Comparison of ENCODE assay signal across 1 cellular context in the genomic region with DNA sequence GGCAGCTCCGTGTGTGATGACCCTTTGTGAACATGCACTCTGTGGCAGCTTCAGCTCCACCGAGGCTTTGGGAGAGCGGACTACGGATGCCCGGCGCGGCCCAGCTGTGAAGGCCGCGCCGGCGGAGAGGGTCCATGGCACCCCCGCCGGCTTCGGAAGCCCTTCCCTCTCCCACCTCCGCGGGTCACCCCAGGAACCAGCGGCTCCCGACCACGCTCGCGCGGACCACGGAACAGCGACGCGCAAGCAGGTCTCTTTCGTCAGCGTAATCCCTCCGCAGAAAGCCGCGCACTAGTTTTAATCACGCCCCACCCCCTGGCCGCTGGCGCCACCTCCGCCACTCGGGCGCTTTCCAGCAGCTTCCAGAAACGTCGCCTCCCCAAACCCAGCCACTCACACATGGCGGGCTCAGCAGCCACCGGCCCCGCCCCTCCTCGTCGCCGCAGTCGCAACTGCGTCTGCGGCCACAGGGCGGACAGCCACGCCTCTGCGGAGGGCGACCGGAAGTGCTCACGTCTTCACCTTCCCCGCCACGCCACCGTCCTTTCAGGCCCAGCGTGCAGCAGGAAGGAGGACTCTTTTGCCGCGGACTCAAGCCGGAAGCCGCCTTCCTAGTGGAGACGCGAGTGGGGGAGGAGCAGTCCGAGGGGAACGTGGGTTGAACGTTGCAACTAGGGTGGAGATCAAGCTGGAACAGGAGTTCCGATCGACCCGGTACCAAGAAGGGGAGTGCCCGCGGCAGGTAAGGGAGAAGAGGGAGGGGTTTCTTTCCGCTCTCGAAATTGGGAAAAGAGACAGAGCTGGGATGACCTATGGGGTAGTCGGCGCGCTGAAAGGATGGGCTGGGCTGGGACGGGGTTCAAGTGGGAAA.
A peak's percentile ranks its signal among the peaks of the same experiment; 100 is the strongest.
TF ChIP-seq lines count a peak whose summit lies in the region.

A gene (plus strand): TSS at position 606 of the 871 bp plus-strand sequence. CDS start 3,221 bp downstream, outside the sequence.

TF ChIP-seq in GM12878, 131 proteins besides CTCF, POLR2A, EP300 and RAD21 (continued from another document and continues in another):
- TF ChIP-seq, protein P1, sequence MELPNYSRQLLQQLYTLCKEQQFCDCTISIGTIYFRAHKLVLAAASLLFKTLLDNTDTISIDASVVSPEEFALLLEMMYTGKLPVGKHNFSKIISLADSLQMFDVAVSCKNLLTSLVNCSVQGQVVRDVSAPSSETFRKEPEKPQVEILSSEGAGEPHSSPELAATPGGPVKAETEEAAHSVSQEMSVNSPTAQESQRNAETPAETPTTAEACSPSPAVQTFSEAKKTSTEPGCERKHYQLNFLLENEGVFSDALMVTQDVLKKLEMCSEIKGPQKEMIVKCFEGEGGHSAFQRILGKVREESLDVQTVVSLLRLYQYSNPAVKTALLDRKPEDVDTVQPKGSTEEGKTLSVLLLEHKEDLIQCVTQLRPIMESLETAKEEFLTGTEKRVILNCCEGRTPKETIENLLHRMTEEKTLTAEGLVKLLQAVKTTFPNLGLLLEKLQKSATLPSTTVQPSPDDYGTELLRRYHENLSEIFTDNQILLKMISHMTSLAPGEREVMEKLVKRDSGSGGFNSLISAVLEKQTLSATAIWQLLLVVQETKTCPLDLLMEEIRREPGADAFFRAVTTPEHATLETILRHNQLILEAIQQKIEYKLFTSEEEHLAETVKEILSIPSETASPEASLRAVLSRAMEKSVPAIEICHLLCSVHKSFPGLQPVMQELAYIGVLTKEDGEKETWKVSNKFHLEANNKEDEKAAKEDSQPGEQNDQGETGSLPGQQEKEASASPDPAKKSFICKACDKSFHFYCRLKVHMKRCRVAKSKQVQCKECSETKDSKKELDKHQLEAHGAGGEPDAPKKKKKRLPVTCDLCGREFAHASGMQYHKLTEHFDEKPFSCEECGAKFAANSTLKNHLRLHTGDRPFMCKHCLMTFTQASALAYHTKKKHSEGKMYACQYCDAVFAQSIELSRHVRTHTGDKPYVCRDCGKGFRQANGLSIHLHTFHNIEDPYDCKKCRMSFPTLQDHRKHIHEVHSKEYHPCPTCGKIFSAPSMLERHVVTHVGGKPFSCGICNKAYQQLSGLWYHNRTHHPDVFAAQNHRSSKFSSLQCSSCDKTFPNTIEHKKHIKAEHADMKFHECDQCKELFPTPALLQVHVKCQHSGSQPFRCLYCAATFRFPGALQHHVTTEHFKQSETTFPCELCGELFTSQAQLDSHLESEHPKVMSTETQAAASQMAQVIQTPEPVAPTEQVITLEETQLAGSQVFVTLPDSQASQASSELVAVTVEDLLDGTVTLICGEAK (IDR thresholded peaks at IDR 0.05; ENCODE audit: borderline replicate concordance): peak; percentile 100
- TF ChIP-seq, protein P2, sequence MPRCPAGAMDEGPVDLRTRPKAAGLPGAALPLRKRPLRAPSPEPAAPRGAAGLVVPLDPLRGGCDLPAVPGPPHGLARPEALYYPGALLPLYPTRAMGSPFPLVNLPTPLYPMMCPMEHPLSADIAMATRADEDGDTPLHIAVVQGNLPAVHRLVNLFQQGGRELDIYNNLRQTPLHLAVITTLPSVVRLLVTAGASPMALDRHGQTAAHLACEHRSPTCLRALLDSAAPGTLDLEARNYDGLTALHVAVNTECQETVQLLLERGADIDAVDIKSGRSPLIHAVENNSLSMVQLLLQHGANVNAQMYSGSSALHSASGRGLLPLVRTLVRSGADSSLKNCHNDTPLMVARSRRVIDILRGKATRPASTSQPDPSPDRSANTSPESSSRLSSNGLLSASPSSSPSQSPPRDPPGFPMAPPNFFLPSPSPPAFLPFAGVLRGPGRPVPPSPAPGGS (IDR thresholded peaks at IDR 0.05; ENCODE audit: borderline replicate concordance, insufficient read depth, low read depth, low read length, poor library complexity, severe bottlenecking): peak; percentile 66
- TF ChIP-seq, protein P3, sequence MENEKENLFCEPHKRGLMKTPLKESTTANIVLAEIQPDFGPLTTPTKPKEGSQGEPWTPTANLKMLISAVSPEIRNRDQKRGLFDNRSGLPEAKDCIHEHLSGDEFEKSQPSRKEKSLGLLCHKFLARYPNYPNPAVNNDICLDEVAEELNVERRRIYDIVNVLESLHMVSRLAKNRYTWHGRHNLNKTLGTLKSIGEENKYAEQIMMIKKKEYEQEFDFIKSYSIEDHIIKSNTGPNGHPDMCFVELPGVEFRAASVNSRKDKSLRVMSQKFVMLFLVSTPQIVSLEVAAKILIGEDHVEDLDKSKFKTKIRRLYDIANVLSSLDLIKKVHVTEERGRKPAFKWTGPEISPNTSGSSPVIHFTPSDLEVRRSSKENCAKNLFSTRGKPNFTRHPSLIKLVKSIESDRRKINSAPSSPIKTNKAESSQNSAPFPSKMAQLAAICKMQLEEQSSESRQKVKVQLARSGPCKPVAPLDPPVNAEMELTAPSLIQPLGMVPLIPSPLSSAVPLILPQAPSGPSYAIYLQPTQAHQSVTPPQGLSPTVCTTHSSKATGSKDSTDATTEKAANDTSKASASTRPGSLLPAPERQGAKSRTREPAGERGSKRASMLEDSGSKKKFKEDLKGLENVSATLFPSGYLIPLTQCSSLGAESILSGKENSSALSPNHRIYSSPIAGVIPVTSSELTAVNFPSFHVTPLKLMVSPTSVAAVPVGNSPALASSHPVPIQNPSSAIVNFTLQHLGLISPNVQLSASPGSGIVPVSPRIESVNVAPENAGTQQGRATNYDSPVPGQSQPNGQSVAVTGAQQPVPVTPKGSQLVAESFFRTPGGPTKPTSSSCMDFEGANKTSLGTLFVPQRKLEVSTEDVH (IDR thresholded peaks at IDR 0.05; ENCODE audit: low read depth, partially characterized antibody): peak; percentile 96
- TF ChIP-seq IKZF1 (conservative IDR thresholded peaks at IDR 0.05) (peak; percentile 94), ZZZ3 (IDR thresholded peaks at IDR 0.05; ENCODE audit: control insufficient read depth, insufficient read length, low read depth) (no peak), SPI1 (IDR thresholded peaks at IDR 0.05; ENCODE audit: borderline replicate concordance, insufficient read depth, low read depth, low read length) (0 out of 2 replicates have a peak, but pooled peaks have one; percentile 7), BACH1 (IDR thresholded peaks at IDR 0.05; ENCODE audit: borderline replicate concordance) (peak; percentile 66), CHD2 (IDR thresholded peaks at IDR 0.05; ENCODE audit: borderline replicate concordance, low read depth, low read length) (peak; percentile 96), SMC3 (IDR thresholded peaks at IDR 0.05; ENCODE audit: borderline replicate concordance, low read length) (peak; percentile 6; the same call in 1 of the 2 replicates), MXI1 (IDR thresholded peaks at IDR 0.05; ENCODE audit: low read depth, low read length) (peak; percentile 98), EED (IDR thresholded peaks at IDR 0.05; ENCODE audit: low read depth) (peak; percentile 77), SMAD1 (IDR thresholded peaks at IDR 0.05; ENCODE audit: low read depth, partially characterized antibody) (peak; percentile 64), ETV6 (conservative IDR thresholded peaks at IDR 0.05 in 1 of 2, IDR thresholded peaks at IDR 0.05 in 1 of 2; ENCODE audit: borderline replicate concordance in 1 of 2, low read depth in 1 of 2) (peak in 1 of 2 experiments; percentile 50; a peak in 1 of 4 replicates), PAX5 (IDR thresholded peaks at IDR 0.05; ENCODE audit: borderline replicate concordance, low read depth, low read length) (peak; percentile 73; the same call in 1 of the 2 replicates), KDM1A (IDR thresholded peaks at IDR 0.05; ENCODE audit: borderline replicate concordance) (no peak), POLR2AphosphoS2 (IDR thresholded peaks at IDR 0.05; ENCODE audit: low read depth, low read length) (peak; percentile 77; the same call in 1 of the 2 replicates), STAT1 (conservative IDR thresholded peaks at IDR 0.05) (peak; percentile 98), NR2C1 (IDR thresholded peaks at IDR 0.05) (peak; percentile 90), NFIC (IDR thresholded peaks at IDR 0.05; ENCODE audit: low read depth, low read length) (no peak; the same call in 1 of the 2 replicates), EZH2 (IDR thresholded peaks at IDR 0.05; ENCODE audit: borderline replicate concordance, control insufficient read depth, low read depth, low read length) (no peak), TCF3 (IDR thresholded peaks at IDR 0.05; ENCODE audit: borderline replicate concordance, insufficient read depth, low read depth, low read length) (peak; percentile 58; the same call in 1 of the 2 replicates), CBFB (IDR thresholded peaks at IDR 0.05; ENCODE audit: low read depth) (peak; percentile 73; the same call in 1 of the 2 replicates), SREBF2 (IDR thresholded peaks at IDR 0.05; ENCODE audit: low read length) (peak; percentile 51; the same call in 1 of the 2 replicates), TBL1XR1 (IDR thresholded peaks at IDR 0.05; ENCODE audit: low read depth, low read length) (peak; percentile 82)
- TF ChIP-seq, protein P4, sequence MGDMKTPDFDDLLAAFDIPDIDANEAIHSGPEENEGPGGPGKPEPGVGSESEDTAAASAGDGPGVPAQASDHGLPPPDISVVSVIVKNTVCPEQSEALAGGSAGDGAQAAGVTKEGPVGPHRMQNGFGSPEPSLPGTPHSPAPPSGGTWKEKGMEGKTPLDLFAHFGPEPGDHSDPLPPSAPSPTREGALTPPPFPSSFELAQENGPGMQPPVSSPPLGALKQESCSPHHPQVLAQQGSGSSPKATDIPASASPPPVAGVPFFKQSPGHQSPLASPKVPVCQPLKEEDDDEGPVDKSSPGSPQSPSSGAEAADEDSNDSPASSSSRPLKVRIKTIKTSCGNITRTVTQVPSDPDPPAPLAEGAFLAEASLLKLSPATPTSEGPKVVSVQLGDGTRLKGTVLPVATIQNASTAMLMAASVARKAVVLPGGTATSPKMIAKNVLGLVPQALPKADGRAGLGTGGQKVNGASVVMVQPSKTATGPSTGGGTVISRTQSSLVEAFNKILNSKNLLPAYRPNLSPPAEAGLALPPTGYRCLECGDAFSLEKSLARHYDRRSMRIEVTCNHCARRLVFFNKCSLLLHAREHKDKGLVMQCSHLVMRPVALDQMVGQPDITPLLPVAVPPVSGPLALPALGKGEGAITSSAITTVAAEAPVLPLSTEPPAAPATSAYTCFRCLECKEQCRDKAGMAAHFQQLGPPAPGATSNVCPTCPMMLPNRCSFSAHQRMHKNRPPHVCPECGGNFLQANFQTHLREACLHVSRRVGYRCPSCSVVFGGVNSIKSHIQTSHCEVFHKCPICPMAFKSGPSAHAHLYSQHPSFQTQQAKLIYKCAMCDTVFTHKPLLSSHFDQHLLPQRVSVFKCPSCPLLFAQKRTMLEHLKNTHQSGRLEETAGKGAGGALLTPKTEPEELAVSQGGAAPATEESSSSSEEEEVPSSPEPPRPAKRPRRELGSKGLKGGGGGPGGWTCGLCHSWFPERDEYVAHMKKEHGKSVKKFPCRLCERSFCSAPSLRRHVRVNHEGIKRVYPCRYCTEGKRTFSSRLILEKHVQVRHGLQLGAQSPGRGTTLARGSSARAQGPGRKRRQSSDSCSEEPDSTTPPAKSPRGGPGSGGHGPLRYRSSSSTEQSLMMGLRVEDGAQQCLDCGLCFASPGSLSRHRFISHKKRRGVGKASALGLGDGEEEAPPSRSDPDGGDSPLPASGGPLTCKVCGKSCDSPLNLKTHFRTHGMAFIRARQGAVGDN (IDR thresholded peaks at IDR 0.05): peak; percentile 87
- TF ChIP-seq, protein P5, sequence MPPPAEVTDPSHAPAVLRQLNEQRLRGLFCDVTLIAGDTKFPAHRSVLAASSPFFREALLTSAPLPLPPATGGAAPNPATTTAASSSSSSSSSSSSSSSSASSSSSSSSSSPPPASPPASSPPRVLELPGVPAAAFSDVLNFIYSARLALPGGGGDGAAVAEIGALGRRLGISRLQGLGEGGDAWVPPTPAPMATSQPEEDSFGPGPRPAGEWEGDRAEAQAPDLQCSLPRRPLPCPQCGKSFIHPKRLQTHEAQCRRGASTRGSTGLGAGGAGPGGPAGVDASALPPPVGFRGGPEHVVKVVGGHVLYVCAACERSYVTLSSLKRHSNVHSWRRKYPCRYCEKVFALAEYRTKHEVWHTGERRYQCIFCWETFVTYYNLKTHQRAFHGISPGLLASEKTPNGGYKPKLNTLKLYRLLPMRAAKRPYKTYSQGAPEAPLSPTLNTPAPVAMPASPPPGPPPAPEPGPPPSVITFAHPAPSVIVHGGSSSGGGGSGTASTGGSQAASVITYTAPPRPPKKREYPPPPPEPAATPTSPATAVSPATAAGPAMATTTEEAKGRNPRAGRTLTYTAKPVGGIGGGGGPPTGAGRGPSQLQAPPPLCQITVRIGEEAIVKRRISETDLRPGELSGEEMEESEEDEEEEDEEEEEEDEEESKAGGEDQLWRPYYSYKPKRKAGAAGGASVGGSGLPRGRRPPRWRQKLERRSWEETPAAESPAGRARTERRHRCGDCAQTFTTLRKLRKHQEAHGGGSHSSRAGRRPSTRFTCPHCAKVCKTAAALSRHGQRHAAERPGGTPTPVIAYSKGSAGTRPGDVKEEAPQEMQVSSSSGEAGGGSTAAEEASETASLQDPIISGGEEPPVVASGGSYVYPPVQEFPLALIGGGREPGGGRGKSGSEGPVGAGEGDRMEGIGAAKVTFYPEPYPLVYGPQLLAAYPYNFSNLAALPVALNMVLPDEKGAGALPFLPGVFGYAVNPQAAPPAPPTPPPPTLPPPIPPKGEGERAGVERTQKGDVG (CRISPR knock-in tag; IDR thresholded peaks at IDR 0.05): no peak
- TF ChIP-seq, protein P6, sequence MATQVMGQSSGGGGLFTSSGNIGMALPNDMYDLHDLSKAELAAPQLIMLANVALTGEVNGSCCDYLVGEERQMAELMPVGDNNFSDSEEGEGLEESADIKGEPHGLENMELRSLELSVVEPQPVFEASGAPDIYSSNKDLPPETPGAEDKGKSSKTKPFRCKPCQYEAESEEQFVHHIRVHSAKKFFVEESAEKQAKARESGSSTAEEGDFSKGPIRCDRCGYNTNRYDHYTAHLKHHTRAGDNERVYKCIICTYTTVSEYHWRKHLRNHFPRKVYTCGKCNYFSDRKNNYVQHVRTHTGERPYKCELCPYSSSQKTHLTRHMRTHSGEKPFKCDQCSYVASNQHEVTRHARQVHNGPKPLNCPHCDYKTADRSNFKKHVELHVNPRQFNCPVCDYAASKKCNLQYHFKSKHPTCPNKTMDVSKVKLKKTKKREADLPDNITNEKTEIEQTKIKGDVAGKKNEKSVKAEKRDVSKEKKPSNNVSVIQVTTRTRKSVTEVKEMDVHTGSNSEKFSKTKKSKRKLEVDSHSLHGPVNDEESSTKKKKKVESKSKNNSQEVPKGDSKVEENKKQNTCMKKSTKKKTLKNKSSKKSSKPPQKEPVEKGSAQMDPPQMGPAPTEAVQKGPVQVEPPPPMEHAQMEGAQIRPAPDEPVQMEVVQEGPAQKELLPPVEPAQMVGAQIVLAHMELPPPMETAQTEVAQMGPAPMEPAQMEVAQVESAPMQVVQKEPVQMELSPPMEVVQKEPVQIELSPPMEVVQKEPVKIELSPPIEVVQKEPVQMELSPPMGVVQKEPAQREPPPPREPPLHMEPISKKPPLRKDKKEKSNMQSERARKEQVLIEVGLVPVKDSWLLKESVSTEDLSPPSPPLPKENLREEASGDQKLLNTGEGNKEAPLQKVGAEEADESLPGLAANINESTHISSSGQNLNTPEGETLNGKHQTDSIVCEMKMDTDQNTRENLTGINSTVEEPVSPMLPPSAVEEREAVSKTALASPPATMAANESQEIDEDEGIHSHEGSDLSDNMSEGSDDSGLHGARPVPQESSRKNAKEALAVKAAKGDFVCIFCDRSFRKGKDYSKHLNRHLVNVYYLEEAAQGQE (IDR thresholded peaks at IDR 0.05; ENCODE audit: low read depth, low read length): 0 out of 2 replicates have a peak, but pooled peaks have one; percentile 7
- TF ChIP-seq, protein P7, sequence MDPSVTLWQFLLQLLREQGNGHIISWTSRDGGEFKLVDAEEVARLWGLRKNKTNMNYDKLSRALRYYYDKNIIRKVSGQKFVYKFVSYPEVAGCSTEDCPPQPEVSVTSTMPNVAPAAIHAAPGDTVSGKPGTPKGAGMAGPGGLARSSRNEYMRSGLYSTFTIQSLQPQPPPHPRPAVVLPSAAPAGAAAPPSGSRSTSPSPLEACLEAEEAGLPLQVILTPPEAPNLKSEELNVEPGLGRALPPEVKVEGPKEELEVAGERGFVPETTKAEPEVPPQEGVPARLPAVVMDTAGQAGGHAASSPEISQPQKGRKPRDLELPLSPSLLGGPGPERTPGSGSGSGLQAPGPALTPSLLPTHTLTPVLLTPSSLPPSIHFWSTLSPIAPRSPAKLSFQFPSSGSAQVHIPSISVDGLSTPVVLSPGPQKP (IDR thresholded peaks at IDR 0.05; ENCODE audit: low read depth, low read length): peak; percentile 89
